Comparison of ENCODE assay signal across 23 cellular contexts in the genomic region with DNA sequence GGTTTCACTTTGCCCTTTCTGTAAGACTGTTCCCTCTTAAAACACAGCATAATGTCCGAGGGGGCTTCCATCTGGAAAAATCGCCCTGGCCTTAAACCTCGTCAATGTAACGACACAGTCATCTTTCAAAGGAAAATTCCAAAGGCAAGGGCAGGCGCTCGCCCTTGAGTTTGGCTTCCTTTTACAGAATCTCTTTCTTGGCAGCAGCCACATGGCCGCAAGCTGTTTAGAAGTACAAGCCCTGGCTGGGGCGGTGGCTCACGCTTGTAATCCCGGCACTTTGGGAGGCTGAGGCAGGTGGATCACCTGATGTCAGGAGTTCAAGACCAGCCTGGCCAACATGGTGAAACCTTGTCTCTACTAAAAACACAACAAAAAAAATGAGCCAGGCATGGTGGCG. TPM values are rescaled to one million over a fixed set of nuclear protein-coding genes. Genes with fewer than 3 reads are reported as not detected.
DNase-seq lines count a peak whose midpoint lies in the region; ATAC-seq, FAIRE-seq and TF ChIP-seq lines count a peak whose summit lies in the region.
"Had no signal": no experiment of that assay in that cellular context is flagged by ENCODE, and none has a peak within 500 bp of the region (broad histone marks: within the 10 kb centered on the region; RNA-seq: fewer than 3 reads in every experiment).

No MANE protein-coding gene starts in this region.

- ATAC-seq in K562, result peak; percentile 37; the same call in 2 of the 3 replicates
- ATAC-seq: GM23338, PC-3, Right ventricle myocardium inferior had no signal

- 6% methylated on average over 11 of the region's 11 CpGs for WGBS in K562 (ENCODE audit: insufficient coverage, low coverage, missing lambda C conversion rate)

- TF ChIP-seq CTCF in HFFc6 (IDR thresholded peaks at IDR 0.05) (no peak), K562 (IDR thresholded peaks at IDR 0.05 in 2 of 3, conservative IDR thresholded peaks at IDR 0.05 in 1 of 3; ENCODE audit: insufficient read depth in 2 of 3, low read depth in 1 of 3, low read length in 3 of 3) (no peak), colonic mucosa (IDR thresholded peaks at IDR 0.05) (no peak)

- H3K27ac ChIP-seq in K562 (ENCODE audit: extremely low read depth, low read depth, low read length) (no peak overlapping the region), colonic mucosa (no peak overlapping the region)
- H3K27ac ChIP-seq: HL-60, SJCRH30 had no signal

- no peak overlapping the region for H3K27ac Mint-ChIP-seq in HFFc6
- H3K27ac Mint-ChIP-seq: GM23338, H9 had no signal

- no peak for TF ChIP-seq POLR2A in K562 (conservative IDR thresholded peaks at IDR 0.05)

- CTCF ChIA-PET in K562 (lab: Yijun Ruan, JAX; ENCODE audit: low intra/inter-chr PET ratio), result no interaction called here

- in situ Hi-C loops in K562 (cut with MboI), result no loop called here

- H3K27me3 ChIP-seq in K562 (ENCODE audit: control insufficient read depth in 2 of 2, insufficient read depth in 2 of 2, low read length in 2 of 2) (peaks cover 44 to 51% of the 10 kb centered on the region in 2 experiments), colonic mucosa (no peaks in the 10 kb centered on the region)

- peaks cover 9% of the 10 kb centered on the region for H3K9me3 Mint-ChIP-seq in HFFc6
- H3K9me3 Mint-ChIP-seq: GM23338, H9 had no signal

- H3K4me3 Mint-ChIP-seq in HFFc6, result peak overlapping the region; percentile 30; the same call in 1 of the 2 replicates
- H3K4me3 Mint-ChIP-seq: GM23338, H9 had no signal

- H3K4me1 ChIP-seq in K562 (replicated peaks in 1 of 2; ENCODE audit: control insufficient read depth in 2 of 2, insufficient read depth in 2 of 2, low read length in 2 of 2) (peaks cover 0 to 6% of the 10 kb centered on the region in 2 experiments; a peak in 1 of 5 replicates), colonic mucosa (no peaks in the 10 kb centered on the region)
- H3K4me1 ChIP-seq: SJCRH30 had no signal

- H3K9me3 ChIP-seq in K562 (replicated peaks; ENCODE audit: control insufficient read depth, insufficient read depth, low read depth, low read length) (no peaks in the 10 kb centered on the region), colonic mucosa (no peaks in the 10 kb centered on the region)
- H3K9me3 ChIP-seq: SJCRH30 had no signal

- no peak overlapping the region for H3K4me2 ChIP-seq in K562 (ENCODE audit: insufficient read depth, low read length)
- H3K4me2 ChIP-seq: GM23338 had no signal

- H3K9me1 ChIP-seq in K562 (ENCODE audit: control insufficient read depth, insufficient read depth, low read length), result no peaks in the 10 kb centered on the region

- H3K4me1 Mint-ChIP-seq in HFFc6 (ENCODE audit: low read depth), result no peaks in the 10 kb centered on the region
- H3K4me1 Mint-ChIP-seq: GM23338, H9 had no signal

- no peak for FAIRE-seq in K562 (lab: Jason Lieb, UNC)
- FAIRE-seq in RCC 7860 (lab: Jason Lieb, UNC), result no peak
- FAIRE-seq: GM18507 had no signal

- H2AFZ ChIP-seq in K562 (ENCODE audit: low read depth, low read length), result no peak overlapping the region; the same call in 1 of the 2 replicates
- H2AFZ ChIP-seq: GM23338 had no signal

- peaks cover 65% of the 10 kb centered on the region for H3K27me3 Mint-ChIP-seq in HFFc6 (ENCODE audit: insufficient read depth)

- peaks cover 4% of the 10 kb centered on the region; the same call in 1 of the 2 replicates for H3K36me3 Mint-ChIP-seq in HFFc6 (ENCODE audit: low read depth)

- TF ChIP-seq RAD21 in K562 (CRISPR knock-in tag; conservative IDR thresholded peaks at IDR 0.05 in 1 of 2, IDR thresholded peaks at IDR 0.05 in 1 of 2), result no peak

- H4K20me1 ChIP-seq in K562 (replicated peaks; ENCODE audit: control insufficient read depth, insufficient read depth, low read length), result no peaks in the 10 kb centered on the region

- no peak overlapping the region for H3K9ac ChIP-seq in K562 (ENCODE audit: insufficient read depth in 1 of 2, low read depth in 2 of 2, low read length in 2 of 2)
- H3K9ac ChIP-seq in colonic mucosa (ENCODE audit: low read depth in 2 of 2, low read length in 2 of 2), result no peak overlapping the region

- H3K4me3 ChIP-seq in K562, result no peak overlapping the region
- no peak overlapping the region for H3K4me3 ChIP-seq in colonic mucosa
- H3K4me3 ChIP-seq: GM23338, SJCRH30 had no signal

- no TSS peak for BruUV-seq in K562 (replicated peaks; lab: Mats Ljungman, UMichigan)

- POLR2A ChIA-PET in K562 (lab: Yijun Ruan, JAX), result interaction anchor here (0.6 to 1.3 kb wide), 4 partner anchors 9 to 186 kb away, joined by 3 to 4 read pairs (median 4); no protein-coding TSS in a partner anchor

- intact Hi-C loops in K562 (cut with micrococcal nuclease) (no loop called here), colonic mucosa (cut with DNase I) (no loop called here)

- TF ChIP-seq EP300 in K562 (IDR thresholded peaks at IDR 0.05; ENCODE audit: low read length), result no peak

- no peaks in the 10 kb centered on the region for H3K79me2 ChIP-seq in K562 (ENCODE audit: control insufficient read depth, insufficient read depth, low read length)

- no peak for DNase-seq in HFFc6
- no peak for DNase-seq in K562 (ENCODE audit: extremely low read depth in 1 of 4, low spot score in 3 of 4)
- DNase-seq in midbrain (lab: John Stamatoyannopoulos, UW), result peak; percentile 2
- no peak for DNase-seq in colonic mucosa
- DNase-seq in RCC 7860 (ENCODE audit: low spot score), result no peak
- DNase-seq in NCI-H1092 treated with DMSO at 0.1 percent for 48 hours (lab: John Stamatoyannopoulos, UW), result no peak
- DNase-seq in islet precursor cell, result no peak
- DNase-seq: Calu3; DMS153; DND-41; H9; Kasumi-1; NCI-H2029; NCI-H446 treated with DMSO at 0.1 percent for 48 hours; NCI-H526; NCI-H82; NK-92 treated with Interleukin-12 subunit alpha and Interleukin-12 subunit beta, amount 100 ng/mL, for 24 hours; PC-3; SJCRH30 had no signal

- H3K36me3 ChIP-seq in K562 (ENCODE audit: control insufficient read depth, insufficient read depth, low read length), result no peaks in the 10 kb centered on the region
- H3K36me3 ChIP-seq in colonic mucosa, result no peaks in the 10 kb centered on the region
- H3K36me3 ChIP-seq: SJCRH30 had no signal

TF ChIP-seq in K562, 482 proteins besides CTCF, POLR2A, EP300 and RAD21 (continues in another document):
- TF ChIP-seq MAFF (IDR thresholded peaks at IDR 0.05; ENCODE audit: low read length), result no peak
- no peak for TF ChIP-seq PURB (CRISPR knock-in tag; IDR thresholded peaks at IDR 0.05; ENCODE audit: low read depth)
- TF ChIP-seq ZKSCAN8 (CRISPR knock-in tag; IDR thresholded peaks at IDR 0.05), result no peak
- TF ChIP-seq, protein P1, sequence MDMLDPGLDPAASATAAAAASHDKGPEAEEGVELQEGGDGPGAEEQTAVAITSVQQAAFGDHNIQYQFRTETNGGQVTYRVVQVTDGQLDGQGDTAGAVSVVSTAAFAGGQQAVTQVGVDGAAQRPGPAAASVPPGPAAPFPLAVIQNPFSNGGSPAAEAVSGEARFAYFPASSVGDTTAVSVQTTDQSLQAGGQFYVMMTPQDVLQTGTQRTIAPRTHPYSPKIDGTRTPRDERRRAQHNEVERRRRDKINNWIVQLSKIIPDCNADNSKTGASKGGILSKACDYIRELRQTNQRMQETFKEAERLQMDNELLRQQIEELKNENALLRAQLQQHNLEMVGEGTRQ (CRISPR knock-in tag; IDR thresholded peaks at IDR 0.05), result no peak
- TF ChIP-seq MTA1 (IDR thresholded peaks at IDR 0.05; ENCODE audit: borderline replicate concordance), result no peak
- no peak for TF ChIP-seq TEAD2 (tag; IDR thresholded peaks at IDR 0.05)

RNA-seq across cellular contexts. Expression of a gene that starts 27.1 kb away (rescaled TPM):
- 10 to 100 TPM; 43.1 to 62.1 (median 45.3) TPM for total RNA-seq in HFFc6 (2021; fragmentation: NEBNext Ultra II Directional; extraction: Animal tissue kit (Norgen Biotek cat#: 25700))
- 36.2 and 43.9 TPM in 2 replicates for total RNA-seq in K562 (2011; cell fraction: chromatin; rRNA removed; ENCODE audit: low replicate concordance)
- total RNA-seq in K562 (2011; cell fraction: nucleolus; rRNA removed), result 32.4 and 37.0 TPM in 2 replicates
- 41.4 and 49.8 TPM in 2 replicates for total RNA-seq in K562 (2011; cell fraction: nucleoplasm; rRNA removed)
- total RNA-seq in K562 (2014; rRNA removed), result 72.5 and 99.5 TPM in 2 replicates
- 86.6 and 90.2 TPM in 2 replicates for total RNA-seq in K562 (2014; rRNA removed; fragmentation: Illumina TruSeq; extraction: Trizol)
- 77.4 and 84.4 TPM in 2 replicates for total RNA-seq in K562 (2015; rRNA removed; fragmentation: Illumina TruSeq; extraction: Trizol)
- 59.7 and 63.7 TPM in 2 replicates for total RNA-seq in K562 (2021)
- 34.9 and 43.4 TPM in 2 replicates for polyA plus RNA-seq in K562 (2011; rRNA removed)
- 16.6 and 26.2 TPM in 2 replicates for polyA plus RNA-seq in K562 (2011; cell fraction: cytosol; rRNA removed)
- 16.0 and 19.8 TPM in 2 replicates for polyA plus RNA-seq in K562 (2011; cell fraction: nucleus; rRNA removed)
- polyA plus RNA-seq in K562 (2012), result 23.4 and 48.5 TPM in 2 replicates
- polyA plus RNA-seq in K562 (2014; fragmentation: Illumina TruSeq; extraction: Trizol), result 87.3 and 88.7 TPM in 2 replicates
- polyA plus RNA-seq in K562 (2014; fragmentation: Nextera tagmentation; extraction: Ambion mirVana), result 100 to 1,000 TPM; 125 to 192 TPM
- polyA plus RNA-seq in K562 (2014; rRNA removed), result 64.3 and 65.9 TPM in 2 replicates
- polyA minus RNA-seq in K562 (2011; rRNA and poly(A)+ RNA removed), result 59.1 and 61.5 TPM in 2 replicates
- polyA minus RNA-seq in K562 (2011; cell fraction: cytosol; rRNA and poly(A)+ RNA removed), result 21.3 and 24.2 TPM in 2 replicates
- 18.3 and 25.0 TPM in 2 replicates for polyA minus RNA-seq in K562 (2011; cell fraction: nucleus; rRNA and poly(A)+ RNA removed)
- 10 to 100 TPM; 45.9 to 50.9 TPM for total RNA-seq in colonic mucosa

RNA-seq across cellular contexts. Expression of a gene that starts 51.8 kb away (rescaled TPM):
- 10 to 100 TPM; 15.5 to 19.9 (median 17.9) TPM for total RNA-seq in HFFc6 (2021; fragmentation: NEBNext Ultra II Directional; extraction: Animal tissue kit (Norgen Biotek cat#: 25700))
- total RNA-seq in K562 (2011; cell fraction: chromatin; rRNA removed; ENCODE audit: low replicate concordance), result 12.9 and 18.0 TPM in 2 replicates
- total RNA-seq in K562 (2011; cell fraction: nucleolus; rRNA removed), result 10.0 and 11.0 TPM in 2 replicates
- 11.2 and 11.5 TPM in 2 replicates for total RNA-seq in K562 (2011; cell fraction: nucleoplasm; rRNA removed)
- total RNA-seq in K562 (2014; rRNA removed) (8.6 and 11.5 TPM in 2 replicates), K562 (2014; rRNA removed; fragmentation: Illumina TruSeq; extraction: Trizol) (6.3 and 7.5 TPM in 2 replicates), K562 (2015; rRNA removed; fragmentation: Illumina TruSeq; extraction: Trizol) (10.4 and 10.9 TPM in 2 replicates), K562 (2021) (11.9 and 12.2 TPM in 2 replicates), colonic mucosa (10 to 100 TPM; 24.0 to 27.2 TPM)
- polyA plus RNA-seq in K562 (2011; rRNA removed) (3.8 and 4.2 TPM in 2 replicates), K562 (2014; fragmentation: Illumina TruSeq; extraction: Trizol) (9.2 and 11.8 TPM in 2 replicates), K562 (2014; fragmentation: Nextera tagmentation; extraction: Ambion mirVana) (under 1 TPM; 0.55 to 0.81 TPM), K562 (2014; rRNA removed) (7.4 and 7.7 TPM in 2 replicates)
- polyA plus RNA-seq in K562 (2011; cell fraction: cytosol; rRNA removed), result 4.6 and 5.4 TPM in 2 replicates
- 4.7 and 8.2 TPM in 2 replicates for polyA plus RNA-seq in K562 (2011; cell fraction: nucleus; rRNA removed)
- polyA plus RNA-seq in K562 (2012), result 10.8 and 12.4 TPM in 2 replicates
- polyA minus RNA-seq in K562 (2011; rRNA and poly(A)+ RNA removed), result 4.9 and 5.9 TPM in 2 replicates
- polyA minus RNA-seq in K562 (2011; cell fraction: cytosol; rRNA and poly(A)+ RNA removed), result 5.5 and 5.6 TPM in 2 replicates
- polyA minus RNA-seq in K562 (2011; cell fraction: nucleus; rRNA and poly(A)+ RNA removed), result 3.8 and 6.1 TPM in 2 replicates
